ENCODE assay signal across 13 cellular contexts in genomic region chr11:46520971-46521745, GRCh38.
A peak's percentile ranks its signal among the peaks of the same experiment; 100 is the strongest.
DNase-seq lines count a peak whose midpoint lies in the region; ATAC-seq, FAIRE-seq and TF ChIP-seq lines count a peak whose summit lies in the region.
"Had no signal": no experiment of that assay in that cellular context is flagged by ENCODE, and none has a peak within 500 bp of the region (broad histone marks: within the 10 kb centered on the region; RNA-seq: fewer than 3 reads in every experiment).

No MANE protein-coding gene starts in this region.

- POLR2A ChIA-PET in HepG2 (lab: Yijun Ruan, JAX) = no interaction called here

- no TSS peak for BruUV-seq in HepG2 (replicated peaks; lab: Mats Ljungman, UMichigan)

- H3K79me2 ChIP-seq in HepG2 (ENCODE audit: insufficient read depth, low read length) = peaks cover 81% of the 10 kb centered on the region

- TF ChIP-seq CTCF in HepG2 (CRISPR knock-in tag; IDR thresholded peaks at IDR 0.05) (no peak), right lobe of liver (IDR thresholded peaks at IDR 0.05) (no peak), fibroblast of mammary gland (conservative IDR thresholded peaks at IDR 0.05; ENCODE audit: control insufficient read depth, insufficient read depth, low read depth, low read length) (no peak)

- TF ChIP-seq RAD21 in HepG2 (CRISPR knock-in tag; IDR thresholded peaks at IDR 0.05) = no peak

- ATAC-seq in HepG2 = no peak
- no peak for ATAC-seq in right lobe of liver
- ATAC-seq in SK-N-SH treated with all-trans-retinoic acid at 6 μM for 48 hours = peak; percentile 60
- ATAC-seq in GM19397 (IDR thresholded peaks at IDR 0.05; ENCODE audit: unreplicated experiment) = no peak
- no peak for ATAC-seq in GM18511 (IDR thresholded peaks at IDR 0.05; ENCODE audit: unreplicated experiment)
- ATAC-seq: activated CD8-positive, alpha-beta memory T cell treated with anti-CD3 and anti-CD28 coated beads, Interleukin-2, amount 10 ng/mL, durations not matched to agents 7 days and 5 days had no signal

- H3K4me3 ChIP-seq in HepG2 (replicated peaks in 1 of 3; ENCODE audit: insufficient read depth in 1 of 3, low read depth in 2 of 3, low read length in 3 of 3) (no peak overlapping the region), right lobe of liver (no peak overlapping the region), fibroblast of mammary gland (ENCODE audit: control insufficient read depth, low read depth, low read length) (no peak overlapping the region)

- H3K27me3 ChIP-seq in HepG2 (ENCODE audit: control insufficient read depth in 1 of 2, insufficient read depth in 2 of 2, low read length in 2 of 2) = no peaks in the 10 kb centered on the region
- H3K27me3 ChIP-seq in right lobe of liver = no peaks in the 10 kb centered on the region

- CTCF ChIA-PET in HepG2 (lab: Yijun Ruan, JAX; ENCODE audit: low intra/inter-chr PET ratio, low total read pairs) = no interaction called here

- no peak overlapping the region for H3K9ac ChIP-seq in HepG2 (ENCODE audit: insufficient read depth, low read depth, low read length)

- DNase-seq in HepG2 (ENCODE audit: low spot score) = no peak
- no peak for DNase-seq in right lobe of liver
- peak; percentile 65 for DNase-seq in fibroblast of mammary gland (ENCODE audit: low read depth)
- DNase-seq in urothelium cell line (ENCODE audit: low spot score) = peak; percentile 69
- DNase-seq in NCI-H187 (lab: John Stamatoyannopoulos, UW) = no peak
- DNase-seq: activated CD8-positive, alpha-beta memory T cell treated with anti-CD3 and anti-CD28 coated beads, Interleukin-2, amount 10 ng/mL, durations not matched to agents 7 days and 5 days; immature natural killer cell; NCI-H2171; T-helper 1 cell had no signal

- TF ChIP-seq POLR2A in HepG2 (IDR thresholded peaks at IDR 0.05; ENCODE audit: insufficient read depth in 1 of 2, low read depth in 2 of 2, low read length in 2 of 2) (no peak), right lobe of liver (IDR thresholded peaks at IDR 0.05) (no peak)

- TF ChIP-seq EP300 in HepG2 (IDR thresholded peaks at IDR 0.05; ENCODE audit: low read depth in 2 of 2, low read length in 2 of 2) = no peak
- TF ChIP-seq EP300 in HepG2 (CRISPR knock-in tag; IDR thresholded peaks at IDR 0.05; ENCODE audit: borderline replicate concordance) = no peak

- no peak overlapping the region for H2AFZ ChIP-seq in HepG2 (ENCODE audit: low read length)

- intact Hi-C loops in HepG2 (cut with micrococcal nuclease; ENCODE audit: unreplicated experiment) (no loop called here), right lobe of liver (cut with DNase I) (no loop called here)

- no peak overlapping the region for H3K27ac ChIP-seq in HepG2 (ENCODE audit: extremely low read length, insufficient read depth, low read length)
- no peak overlapping the region for H3K27ac ChIP-seq in right lobe of liver

- H3K36me3 ChIP-seq in HepG2 (replicated peaks in 1 of 2; ENCODE audit: control insufficient read depth in 1 of 2, insufficient read depth in 2 of 2, low read length in 2 of 2) (peaks cover 1 to 5% of the 10 kb centered on the region in 2 experiments; a peak in 4 of 5 replicates), right lobe of liver (no peaks in the 10 kb centered on the region)

- 94% methylated on average over 8 of the region's 8 CpGs for WGBS in HepG2 (ENCODE audit: low lambda C conversion rate)
- 91% methylated on average over 8 of the region's 8 CpGs for WGBS in right lobe of liver (ENCODE audit: insufficient coverage, low coverage, low lambda C conversion rate, missing lambda C conversion rate)

- FAIRE-seq in HepG2 (lab: Jason Lieb, UNC) = no peak
- FAIRE-seq in urothelium cell line (lab: Jason Lieb, UNC) = no peak
- FAIRE-seq: colon had no signal

- peaks cover 70% of the 10 kb centered on the region for H3K4me1 ChIP-seq in HepG2 (ENCODE audit: insufficient read depth, low read length)
- H3K4me1 ChIP-seq in right lobe of liver = peaks cover 0 to 42% (median 11%) of the 10 kb centered on the region in 4 donors

- in situ Hi-C loops in HepG2 (cut with HindIII; ENCODE audit: extremely low pct_ligation_motif_present, low pct_unique_long_range_greater_than_20kb) = no loop called here

- peaks cover 55% of the 10 kb centered on the region for H4K20me1 ChIP-seq in HepG2 (ENCODE audit: insufficient read depth, low read length)

- H3K4me2 ChIP-seq in HepG2 (ENCODE audit: low read depth, low read length) = no peak overlapping the region

- H3K9me3 ChIP-seq in HepG2 (ENCODE audit: low read length) (no peaks in the 10 kb centered on the region), right lobe of liver (no peaks in the 10 kb centered on the region)

TF ChIP-seq in HepG2, 621 proteins besides CTCF, POLR2A, EP300 and RAD21:
- no peak for TF ChIP-seq NCOA2 (CRISPR knock-in tag; IDR thresholded peaks at IDR 0.05)
- peak; percentile 18 to 20; a peak in 1 of 4 replicates for TF ChIP-seq MAFK (conservative IDR thresholded peaks at IDR 0.05 in 1 of 2, IDR thresholded peaks at IDR 0.05 in 1 of 2; ENCODE audit: low read length in 2 of 2)
- 0 out of 2 replicates have a peak, but pooled peaks have one; percentile 1 for TF ChIP-seq MAFF (IDR thresholded peaks at IDR 0.05; ENCODE audit: low read depth, low read length)

TF ChIP-seq in SK-N-SH treated with all-trans-retinoic acid at 6 μM for 48 hours, 23 proteins besides CTCF, POLR2A, EP300 and RAD21 (continues in another document):
- TF ChIP-seq ZNF565 (CRISPR knock-in tag; conservative IDR thresholded peaks at IDR 0.05; ENCODE audit: low read depth) (no peak), POU6F1 (CRISPR knock-in tag; IDR thresholded peaks at IDR 0.05; ENCODE audit: borderline replicate concordance, low read depth) (no peak), TSHZ2 (CRISPR knock-in tag; IDR thresholded peaks at IDR 0.05) (no peak), CSRNP3 (CRISPR knock-in tag; IDR thresholded peaks at IDR 0.05) (no peak), RARB (CRISPR knock-in tag; IDR thresholded peaks at IDR 0.05) (no peak), OSR1 (CRISPR knock-in tag; IDR thresholded peaks at IDR 0.05) (no peak), TCF4 (CRISPR knock-in tag; IDR thresholded peaks at IDR 0.05; ENCODE audit: borderline replicate concordance) (no peak), ZFP3 (CRISPR knock-in tag; IDR thresholded peaks at IDR 0.05) (no peak), CREB5 (CRISPR knock-in tag; IDR thresholded peaks at IDR 0.05; ENCODE audit: low read depth) (no peak), GLIS3 (CRISPR knock-in tag; IDR thresholded peaks at IDR 0.05) (no peak)

Comparison
In these comparisons a context has a peak if more than half of its experiments do, and no peak if none do; other contexts are left out.
1. DNase-seq: peak in fibroblast of mammary gland (single experiment) and urothelium cell line (single experiment); none in HepG2 (single experiment), right lobe of liver (0 of 3) and NCI-H187 (0 of 2).